1 cellular context compared by ENCODE assay signal in the genomic region with DNA sequence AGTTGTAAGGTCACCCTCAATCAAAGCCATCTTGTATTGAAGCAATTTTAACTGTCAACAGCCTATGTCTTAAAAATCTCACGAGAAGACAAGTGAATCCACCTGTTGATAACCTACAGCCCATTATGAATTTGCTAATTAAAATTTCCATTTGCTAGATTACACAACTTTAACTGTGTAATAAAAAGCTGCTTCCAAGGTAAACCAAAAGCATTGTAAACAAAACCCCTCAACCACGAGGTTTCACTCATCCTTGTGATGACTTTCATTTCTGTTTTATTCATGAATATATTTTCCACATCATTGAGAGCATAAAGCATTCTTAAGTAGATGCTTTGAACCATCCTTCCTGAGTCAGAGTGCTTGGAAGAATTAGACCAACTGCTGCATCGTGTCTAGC.
TF ChIP-seq lines count a peak whose summit lies in the region.

No MANE protein-coding gene starts in this region.

TF ChIP-seq in HEK293, 187 proteins besides CTCF, POLR2A, EP300 and RAD21 (continued from another document):
- TF ChIP-seq GLIS1 (tag by site-specific recombination; IDR thresholded peaks at IDR 0.05) (peak; percentile 47; the same call in 1 of the 2 replicates), ZNF433 (tag by site-specific recombination; IDR thresholded peaks at IDR 0.05; ENCODE audit: low read depth) (no peak), HOXC10 (CRISPR knock-in tag; IDR thresholded peaks at IDR 0.05) (no peak), ZNF26 (tag by site-specific recombination; IDR thresholded peaks at IDR 0.05) (no peak), KLF7 (tag by site-specific recombination; IDR thresholded peaks at IDR 0.05; ENCODE audit: borderline replicate concordance) (no peak), ZNF792 (tag by site-specific recombination; IDR thresholded peaks at IDR 0.05) (no peak), IKZF3 (tag by site-specific recombination; IDR thresholded peaks at IDR 0.05) (0 out of 2 replicates have a peak, but pooled peaks have one; percentile 39), ZBTB8A (tag by site-specific recombination; IDR thresholded peaks at IDR 0.05) (no peak), BCL11B (tag by site-specific recombination; IDR thresholded peaks at IDR 0.05; ENCODE audit: low read depth) (no peak), ZNF843 (tag by site-specific recombination; IDR thresholded peaks at IDR 0.05) (peak; percentile 78), ZNF23 (tag by site-specific recombination; IDR thresholded peaks at IDR 0.05; ENCODE audit: borderline replicate concordance) (no peak), RBAK (tag by site-specific recombination; IDR thresholded peaks at IDR 0.05) (no peak), GLI2 (tag by site-specific recombination; IDR thresholded peaks at IDR 0.05; ENCODE audit: borderline replicate concordance, low read depth) (0 out of 2 replicates have a peak, but pooled peaks have one; percentile 31), ZFP41 (tag by site-specific recombination; IDR thresholded peaks at IDR 0.05; ENCODE audit: borderline replicate concordance) (no peak), ZNF169 (tag by site-specific recombination; IDR thresholded peaks at IDR 0.05) (no peak), ZNF785 (tag by site-specific recombination; IDR thresholded peaks at IDR 0.05) (no peak), ZNF362 (tag by site-specific recombination; IDR thresholded peaks at IDR 0.05) (no peak), TCF7L2 (IDR thresholded peaks at IDR 0.05; ENCODE audit: borderline replicate concordance, low read depth, low read length) (no peak), ZBTB44 (tag by site-specific recombination; IDR thresholded peaks at IDR 0.05) (peak; percentile 51), ZNF121 (tag by site-specific recombination; IDR thresholded peaks at IDR 0.05) (no peak), ZNF677 (tag by site-specific recombination; IDR thresholded peaks at IDR 0.05) (no peak), ZNF76 (tag by site-specific recombination; IDR thresholded peaks at IDR 0.05; ENCODE audit: borderline replicate concordance, low read depth) (no peak), ZNF529 (tag by site-specific recombination; IDR thresholded peaks at IDR 0.05; ENCODE audit: insufficient replicate concordance) (no peak), ZNF501 (tag by site-specific recombination; IDR thresholded peaks at IDR 0.05) (no peak), ZNF701 (tag by site-specific recombination; IDR thresholded peaks at IDR 0.05) (no peak), ZNF146 (tag by site-specific recombination; IDR thresholded peaks at IDR 0.05) (no peak), ZSCAN30 (tag by site-specific recombination; IDR thresholded peaks at IDR 0.05) (no peak), ZNF266 (tag by site-specific recombination; IDR thresholded peaks at IDR 0.05; ENCODE audit: low read depth) (no peak), ZNF274 (IDR thresholded peaks at IDR 0.05; ENCODE audit: low read length) (no peak), ZNF274 (tag by site-specific recombination; IDR thresholded peaks at IDR 0.05; ENCODE audit: borderline replicate concordance) (no peak), ZNF341 (tag by site-specific recombination; IDR thresholded peaks at IDR 0.05; ENCODE audit: low read depth) (no peak), ZNF155 (tag by site-specific recombination; IDR thresholded peaks at IDR 0.05) (no peak), KLF8 (tag by site-specific recombination; IDR thresholded peaks at IDR 0.05) (0 out of 2 replicates have a peak, but pooled peaks have one; percentile 36), ZNF473 (tag by site-specific recombination; IDR thresholded peaks at IDR 0.05) (no peak), ZBTB17 (tag by site-specific recombination; IDR thresholded peaks at IDR 0.05) (peak; percentile 54), ZNF404 (tag by site-specific recombination; IDR thresholded peaks at IDR 0.05) (no peak), ZNF148 (tag by site-specific recombination; IDR thresholded peaks at IDR 0.05; ENCODE audit: borderline replicate concordance) (no peak), SETDB1 (IDR thresholded peaks at IDR 0.05; ENCODE audit: insufficient read length, low read length) (no peak)
- TF ChIP-seq, protein P1, sequence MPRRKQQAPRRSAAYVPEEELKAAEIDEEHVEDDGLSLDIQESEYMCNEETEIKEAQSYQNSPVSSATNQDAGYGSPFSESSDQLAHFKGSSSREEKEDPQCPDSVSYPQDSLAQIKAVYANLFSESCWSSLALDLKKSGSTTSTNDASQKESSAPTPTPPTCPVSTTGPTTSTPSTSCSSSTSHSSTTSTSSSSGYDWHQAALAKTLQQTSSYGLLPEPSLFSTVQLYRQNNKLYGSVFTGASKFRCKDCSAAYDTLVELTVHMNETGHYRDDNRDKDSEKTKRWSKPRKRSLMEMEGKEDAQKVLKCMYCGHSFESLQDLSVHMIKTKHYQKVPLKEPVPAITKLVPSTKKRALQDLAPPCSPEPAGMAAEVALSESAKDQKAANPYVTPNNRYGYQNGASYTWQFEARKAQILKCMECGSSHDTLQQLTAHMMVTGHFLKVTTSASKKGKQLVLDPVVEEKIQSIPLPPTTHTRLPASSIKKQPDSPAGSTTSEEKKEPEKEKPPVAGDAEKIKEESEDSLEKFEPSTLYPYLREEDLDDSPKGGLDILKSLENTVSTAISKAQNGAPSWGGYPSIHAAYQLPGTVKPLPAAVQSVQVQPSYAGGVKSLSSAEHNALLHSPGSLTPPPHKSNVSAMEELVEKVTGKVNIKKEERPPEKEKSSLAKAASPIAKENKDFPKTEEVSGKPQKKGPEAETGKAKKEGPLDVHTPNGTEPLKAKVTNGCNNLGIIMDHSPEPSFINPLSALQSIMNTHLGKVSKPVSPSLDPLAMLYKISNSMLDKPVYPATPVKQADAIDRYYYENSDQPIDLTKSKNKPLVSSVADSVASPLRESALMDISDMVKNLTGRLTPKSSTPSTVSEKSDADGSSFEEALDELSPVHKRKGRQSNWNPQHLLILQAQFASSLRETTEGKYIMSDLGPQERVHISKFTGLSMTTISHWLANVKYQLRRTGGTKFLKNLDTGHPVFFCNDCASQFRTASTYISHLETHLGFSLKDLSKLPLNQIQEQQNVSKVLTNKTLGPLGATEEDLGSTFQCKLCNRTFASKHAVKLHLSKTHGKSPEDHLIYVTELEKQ (tag by site-specific recombination; IDR thresholded peaks at IDR 0.05; ENCODE audit: borderline replicate concordance) = 0 out of 2 replicates have a peak, but pooled peaks have one; percentile 26
- TF ChIP-seq, protein P2, sequence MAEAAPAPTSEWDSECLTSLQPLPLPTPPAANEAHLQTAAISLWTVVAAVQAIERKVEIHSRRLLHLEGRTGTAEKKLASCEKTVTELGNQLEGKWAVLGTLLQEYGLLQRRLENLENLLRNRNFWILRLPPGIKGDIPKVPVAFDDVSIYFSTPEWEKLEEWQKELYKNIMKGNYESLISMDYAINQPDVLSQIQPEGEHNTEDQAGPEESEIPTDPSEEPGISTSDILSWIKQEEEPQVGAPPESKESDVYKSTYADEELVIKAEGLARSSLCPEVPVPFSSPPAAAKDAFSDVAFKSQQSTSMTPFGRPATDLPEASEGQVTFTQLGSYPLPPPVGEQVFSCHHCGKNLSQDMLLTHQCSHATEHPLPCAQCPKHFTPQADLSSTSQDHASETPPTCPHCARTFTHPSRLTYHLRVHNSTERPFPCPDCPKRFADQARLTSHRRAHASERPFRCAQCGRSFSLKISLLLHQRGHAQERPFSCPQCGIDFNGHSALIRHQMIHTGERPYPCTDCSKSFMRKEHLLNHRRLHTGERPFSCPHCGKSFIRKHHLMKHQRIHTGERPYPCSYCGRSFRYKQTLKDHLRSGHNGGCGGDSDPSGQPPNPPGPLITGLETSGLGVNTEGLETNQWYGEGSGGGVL (tag by site-specific recombination; IDR thresholded peaks at IDR 0.05) = no peak
- TF ChIP-seq, protein P3, sequence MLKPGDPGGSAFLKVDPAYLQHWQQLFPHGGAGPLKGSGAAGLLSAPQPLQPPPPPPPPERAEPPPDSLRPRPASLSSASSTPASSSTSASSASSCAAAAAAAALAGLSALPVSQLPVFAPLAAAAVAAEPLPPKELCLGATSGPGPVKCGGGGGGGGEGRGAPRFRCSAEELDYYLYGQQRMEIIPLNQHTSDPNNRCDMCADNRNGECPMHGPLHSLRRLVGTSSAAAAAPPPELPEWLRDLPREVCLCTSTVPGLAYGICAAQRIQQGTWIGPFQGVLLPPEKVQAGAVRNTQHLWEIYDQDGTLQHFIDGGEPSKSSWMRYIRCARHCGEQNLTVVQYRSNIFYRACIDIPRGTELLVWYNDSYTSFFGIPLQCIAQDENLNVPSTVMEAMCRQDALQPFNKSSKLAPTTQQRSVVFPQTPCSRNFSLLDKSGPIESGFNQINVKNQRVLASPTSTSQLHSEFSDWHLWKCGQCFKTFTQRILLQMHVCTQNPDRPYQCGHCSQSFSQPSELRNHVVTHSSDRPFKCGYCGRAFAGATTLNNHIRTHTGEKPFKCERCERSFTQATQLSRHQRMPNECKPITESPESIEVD (tag by site-specific recombination; IDR thresholded peaks at IDR 0.05) = peak; percentile 57
- TF ChIP-seq, protein P4, sequence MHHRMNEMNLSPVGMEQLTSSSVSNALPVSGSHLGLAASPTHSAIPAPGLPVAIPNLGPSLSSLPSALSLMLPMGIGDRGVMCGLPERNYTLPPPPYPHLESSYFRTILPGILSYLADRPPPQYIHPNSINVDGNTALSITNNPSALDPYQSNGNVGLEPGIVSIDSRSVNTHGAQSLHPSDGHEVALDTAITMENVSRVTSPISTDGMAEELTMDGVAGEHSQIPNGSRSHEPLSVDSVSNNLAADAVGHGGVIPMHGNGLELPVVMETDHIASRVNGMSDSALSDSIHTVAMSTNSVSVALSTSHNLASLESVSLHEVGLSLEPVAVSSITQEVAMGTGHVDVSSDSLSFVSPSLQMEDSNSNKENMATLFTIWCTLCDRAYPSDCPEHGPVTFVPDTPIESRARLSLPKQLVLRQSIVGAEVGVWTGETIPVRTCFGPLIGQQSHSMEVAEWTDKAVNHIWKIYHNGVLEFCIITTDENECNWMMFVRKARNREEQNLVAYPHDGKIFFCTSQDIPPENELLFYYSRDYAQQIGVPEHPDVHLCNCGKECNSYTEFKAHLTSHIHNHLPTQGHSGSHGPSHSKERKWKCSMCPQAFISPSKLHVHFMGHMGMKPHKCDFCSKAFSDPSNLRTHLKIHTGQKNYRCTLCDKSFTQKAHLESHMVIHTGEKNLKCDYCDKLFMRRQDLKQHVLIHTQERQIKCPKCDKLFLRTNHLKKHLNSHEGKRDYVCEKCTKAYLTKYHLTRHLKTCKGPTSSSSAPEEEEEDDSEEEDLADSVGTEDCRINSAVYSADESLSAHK (tag by site-specific recombination; IDR thresholded peaks at IDR 0.05) = peak; percentile 64; the same call in 1 of the 2 replicates
